In the genomic region with DNA sequence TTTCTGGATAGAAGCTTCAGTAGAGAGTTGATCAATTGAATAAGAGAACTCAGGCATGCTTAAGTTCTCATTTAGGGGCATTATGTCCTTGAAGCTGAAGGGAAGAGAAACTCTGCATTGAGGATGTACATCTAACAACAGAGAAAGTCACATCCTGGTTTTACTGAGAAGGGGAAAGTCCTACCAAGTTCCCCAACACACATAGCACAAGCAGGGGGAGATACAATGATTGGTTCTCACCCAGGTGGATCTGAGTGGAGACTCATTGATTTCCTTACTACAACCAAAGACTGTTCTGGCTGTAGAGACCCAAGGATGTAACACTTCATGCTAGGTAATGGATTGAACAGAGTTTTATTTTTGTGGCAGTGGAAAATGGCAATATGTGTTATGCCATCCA, we compare ENCODE assay signal across 41 cellular contexts. TPM values are rescaled to one million over a fixed set of nuclear protein-coding genes. Genes with fewer than 3 reads are reported as not detected.
"Had no signal": no experiment of that assay in that cellular context is flagged by ENCODE, and none has a peak within 500 bp of the region (broad histone marks: within the 10 kb centered on the region; RNA-seq: fewer than 3 reads in every experiment).

No MANE protein-coding gene starts in this region.

- H3K9me3 ChIP-seq: ascending aorta had no signal

- DNase-seq: activated B cell treated with CpG ODN at 0.5 μM for 24 hours; activated CD4-positive, alpha-beta memory T cell treated with anti-CD3 and anti-CD28 coated beads for 36 hours; activated CD4-positive, alpha-beta T cell treated with anti-CD3 and anti-CD28 coated beads for 4 hours; activated CD4-positive, alpha-beta T cell treated with anti-CD3 and anti-CD28 coated beads, Interleukin-2, amount 10 ng/mL, durations not matched to agents 24 days and 14 days; activated CD4-positive, alpha-beta T cell treated with anti-CD3 and anti-CD28 coated beads, Interleukin-2, amount 50 U/mL, for 1 hour; activated CD4-positive, alpha-beta T cell treated with anti-CD3 and anti-CD28 coated beads, Interleukin-2, amount 50 U/mL, for 4 hours; activated CD4-positive, CD25-positive, alpha-beta regulatory T cell treated with anti-CD3 and anti-CD28 coated beads, Interleukin-2, amount 50 U/mL, for 72 hours; activated CD8-positive, alpha-beta memory T cell treated with anti-CD3 and anti-CD28 coated beads, Interleukin-2, amount 50 U/mL, for 4 hours; activated CD8-positive, alpha-beta T cell treated with anti-CD3 and anti-CD28 coated beads for 36 hours; activated effector memory CD4-positive, alpha-beta T cell treated with anti-CD3 and anti-CD28 coated beads, Interleukin-2, amount 50 U/mL, for 16 hours; activated gamma-delta T cell treated with Interleukin-2 at 50 U/mL for 16 hours; activated naive CD4-positive, alpha-beta T cell; activated naive CD4-positive, alpha-beta T cell treated with anti-CD3 and anti-CD28 coated beads, Interleukin-2, amount 10 ng/mL, durations not matched to agents 7 days and 5 days; activated naive CD8-positive, alpha-beta T cell treated with anti-CD3 and anti-CD28 coated beads, Interleukin-2, amount 10 ng/mL, durations not matched to agents 7 days and 5 days; activated naive CD8-positive, alpha-beta T cell treated with anti-CD3 and anti-CD28 coated beads, Interleukin-2, amount 50 U/mL, for 24 hours; activated T-cell treated with anti-CD3 and anti-CD28 coated beads for 4 hours; activated T-cell treated with anti-CD3 and anti-CD28 coated beads, Interleukin-2, amount 50 U/mL, for 1 hour; activated T-cell treated with anti-CD3 and anti-CD28 coated beads, Interleukin-2, amount 50 U/mL, for 4 hours; activated T-cell treated with anti-CD3 and anti-CD28 coated beads, Interleukin-2, amount 50 U/mL, for 72 hours; amygdala; anterior cingulate cortex; caudate nucleus; cerebellar nuclear complex; T-helper 2 cell; T-helper 9 cell had no signal

- H3K27ac Mint-ChIP-seq: activated B cell treated with CpG ODN at 0.5 μM for 24 hours; activated CD4-positive, alpha-beta memory T cell treated with anti-CD3 and anti-CD28 coated beads for 36 hours; activated CD4-positive, alpha-beta T cell treated with anti-CD3 and anti-CD28 coated beads, Interleukin-2, amount 10 ng/mL, durations not matched to agents 24 days and 14 days; activated CD8-positive, alpha-beta T cell treated with anti-CD3 and anti-CD28 coated beads for 36 hours; activated naive CD4-positive, alpha-beta T cell treated with anti-CD3 and anti-CD28 coated beads, Interleukin-2, amount 10 ng/mL, durations not matched to agents 7 days and 5 days; activated naive CD4-positive, alpha-beta T cell treated with anti-CD3 and anti-CD28 coated beads, Interleukin-2, amount 50 U/mL, for 24 hours; activated naive CD8-positive, alpha-beta T cell; activated naive CD8-positive, alpha-beta T cell treated with anti-CD3 and anti-CD28 coated beads, Interleukin-2, amount 10 ng/mL, durations not matched to agents 7 days and 5 days; activated naive CD8-positive, alpha-beta T cell treated with anti-CD3 and anti-CD28 coated beads, Interleukin-2, amount 50 U/mL, for 24 hours; activated T-cell treated with anti-CD3 and anti-CD28 coated beads, Interleukin-2, amount 50 U/mL, for 72 hours; activated T-helper 1 cell treated with anti-CD3 and anti-CD28 coated beads, Interleukin-12 subunit alpha, Interleukin-12 subunit beta, Interleukin-2, Interleukin-4 antibody, amounts not matched to agents 30 ng/mL and 10 ng/mL and 1 ng/mL, durations not matched to agents 14 hours and 24 hours and 36 hours; activated T-helper 17 cell treated with anti-CD3 and anti-CD28 coated beads, Interleukin-2, amount 50 U/mL, for 72 hours; brain; T-helper 1 cell treated with Interleukin-12 subunit alpha and Interleukin-12 subunit beta and Interleukin-4 antibody, amounts not matched to agents 30 μg/mL and 1 μg/mL, for 36 hours; T-helper 2 cell treated with Interferon-gamma antibody and Interleukin-4, amounts not matched to agents 5 μg/mL and 100 μg/mL, for 36 hours had no signal

- H3K36me3 ChIP-seq: ascending aorta, cardiac muscle cell had no signal

- H3K4me3 ChIP-seq: ascending aorta, cardiac muscle cell had no signal

- H3K4me1 ChIP-seq: ascending aorta had no signal

- H3K36me3 Mint-ChIP-seq: activated CD4-positive, alpha-beta memory T cell treated with anti-CD3 and anti-CD28 coated beads for 36 hours; activated naive CD4-positive, alpha-beta T cell treated with anti-CD3 and anti-CD28 coated beads, Interleukin-2, amount 10 ng/mL, durations not matched to agents 7 days and 5 days; activated naive CD4-positive, alpha-beta T cell treated with anti-CD3 and anti-CD28 coated beads, Interleukin-2, amount 50 U/mL, for 24 hours; activated naive CD8-positive, alpha-beta T cell; activated naive CD8-positive, alpha-beta T cell treated with anti-CD3 and anti-CD28 coated beads, Interleukin-2, amount 10 ng/mL, durations not matched to agents 7 days and 5 days; brain had no signal

- FAIRE-seq: bronchial epithelial cell, TTC549 had no signal

- H3K4me3 Mint-ChIP-seq: activated B cell treated with CpG ODN at 0.5 μM for 24 hours; activated CD4-positive, alpha-beta memory T cell treated with anti-CD3 and anti-CD28 coated beads for 36 hours; activated CD4-positive, alpha-beta T cell treated with anti-CD3 and anti-CD28 coated beads, Interleukin-2, amount 10 ng/mL, durations not matched to agents 24 days and 14 days; activated CD8-positive, alpha-beta T cell treated with anti-CD3 and anti-CD28 coated beads for 36 hours; activated naive CD4-positive, alpha-beta T cell treated with anti-CD3 and anti-CD28 coated beads, Interleukin-2, amount 10 ng/mL, durations not matched to agents 7 days and 5 days; activated naive CD4-positive, alpha-beta T cell treated with anti-CD3 and anti-CD28 coated beads, Interleukin-2, amount 50 U/mL, for 24 hours; activated naive CD8-positive, alpha-beta T cell; activated naive CD8-positive, alpha-beta T cell treated with anti-CD3 and anti-CD28 coated beads, Interleukin-2, amount 10 ng/mL, durations not matched to agents 7 days and 5 days; activated naive CD8-positive, alpha-beta T cell treated with anti-CD3 and anti-CD28 coated beads, Interleukin-2, amount 50 U/mL, for 24 hours; activated T-cell treated with anti-CD3 and anti-CD28 coated beads, Interleukin-2, amount 50 U/mL, for 4 hours; activated T-cell treated with anti-CD3 and anti-CD28 coated beads, Interleukin-2, amount 50 U/mL, for 72 hours; activated T-helper 1 cell treated with anti-CD3 and anti-CD28 coated beads, Interleukin-12 subunit alpha, Interleukin-12 subunit beta, Interleukin-2, Interleukin-4 antibody, amounts not matched to agents 30 ng/mL and 10 ng/mL and 1 ng/mL, durations not matched to agents 14 hours and 24 hours and 36 hours; activated T-helper 17 cell treated with anti-CD3 and anti-CD28 coated beads, Interleukin-2, amount 50 U/mL, for 72 hours; brain; central memory CD8-positive, alpha-beta T cell; T-helper 1 cell treated with Interleukin-12 subunit alpha and Interleukin-12 subunit beta and Interleukin-4 antibody, amounts not matched to agents 30 μg/mL and 1 μg/mL, for 36 hours; T-helper 2 cell treated with Interferon-gamma antibody and Interleukin-4, amounts not matched to agents 5 μg/mL and 100 μg/mL, for 36 hours had no signal

- H3K27me3 ChIP-seq: ascending aorta, cardiac muscle cell had no signal

- H3K9me3 Mint-ChIP-seq: activated CD4-positive, alpha-beta T cell treated with anti-CD3 and anti-CD28 coated beads, Interleukin-2, amount 10 ng/mL, durations not matched to agents 24 days and 14 days; activated CD8-positive, alpha-beta T cell treated with anti-CD3 and anti-CD28 coated beads for 36 hours; activated T-helper 1 cell treated with anti-CD3 and anti-CD28 coated beads, Interleukin-12 subunit alpha, Interleukin-12 subunit beta, Interleukin-2, Interleukin-4 antibody, amounts not matched to agents 30 ng/mL and 10 ng/mL and 1 ng/mL, durations not matched to agents 14 hours and 24 hours and 36 hours; T-helper 1 cell treated with Interleukin-12 subunit alpha and Interleukin-12 subunit beta and Interleukin-4 antibody, amounts not matched to agents 30 μg/mL and 1 μg/mL, for 36 hours had no signal

- ATAC-seq: activated CD8-positive, alpha-beta T cell treated with anti-CD3 and anti-CD28 coated beads for 36 hours; activated naive CD8-positive, alpha-beta T cell treated with anti-CD3 and anti-CD28 coated beads, Interleukin-2, amount 50 U/mL, for 24 hours; activated T-cell treated with anti-CD3 and anti-CD28 coated beads, Interleukin-2, amount 50 U/mL, for 4 hours; activated T-cell treated with anti-CD3 and anti-CD28 coated beads, Interleukin-2, amount 50 U/mL, for 72 hours; activated T-helper 17 cell treated with anti-CD3 and anti-CD28 coated beads, Interleukin-2, amount 50 U/mL, for 72 hours had no signal

- H3K4me1 Mint-ChIP-seq: activated B cell treated with CpG ODN at 0.5 μM for 24 hours; activated CD4-positive, alpha-beta T cell treated with anti-CD3 and anti-CD28 coated beads, Interleukin-2, amount 10 ng/mL, durations not matched to agents 24 days and 14 days; activated naive CD4-positive, alpha-beta T cell treated with anti-CD3 and anti-CD28 coated beads, Interleukin-2, amount 10 ng/mL, durations not matched to agents 7 days and 5 days; activated naive CD4-positive, alpha-beta T cell treated with anti-CD3 and anti-CD28 coated beads, Interleukin-2, amount 50 U/mL, for 24 hours; activated naive CD8-positive, alpha-beta T cell treated with anti-CD3 and anti-CD28 coated beads, Interleukin-2, amount 10 ng/mL, durations not matched to agents 7 days and 5 days; activated naive CD8-positive, alpha-beta T cell treated with anti-CD3 and anti-CD28 coated beads, Interleukin-2, amount 50 U/mL, for 24 hours; activated T-helper 17 cell treated with anti-CD3 and anti-CD28 coated beads, Interleukin-2, amount 50 U/mL, for 72 hours; brain; central memory CD8-positive, alpha-beta T cell had no signal

- H3K27ac ChIP-seq: ascending aorta, cardiac muscle cell, VCaP had no signal

- H3K27me3 Mint-ChIP-seq: activated B cell treated with CpG ODN at 0.5 μM for 24 hours; activated CD4-positive, alpha-beta memory T cell treated with anti-CD3 and anti-CD28 coated beads for 36 hours; activated CD4-positive, alpha-beta T cell treated with anti-CD3 and anti-CD28 coated beads, Interleukin-2, amount 10 ng/mL, durations not matched to agents 24 days and 14 days; activated CD8-positive, alpha-beta T cell treated with anti-CD3 and anti-CD28 coated beads for 36 hours; activated naive CD4-positive, alpha-beta T cell treated with anti-CD3 and anti-CD28 coated beads, Interleukin-2, amount 10 ng/mL, durations not matched to agents 7 days and 5 days; activated naive CD8-positive, alpha-beta T cell; activated naive CD8-positive, alpha-beta T cell treated with anti-CD3 and anti-CD28 coated beads, Interleukin-2, amount 10 ng/mL, durations not matched to agents 7 days and 5 days; activated naive CD8-positive, alpha-beta T cell treated with anti-CD3 and anti-CD28 coated beads, Interleukin-2, amount 50 U/mL, for 24 hours; activated T-helper 17 cell treated with anti-CD3 and anti-CD28 coated beads, Interleukin-2, amount 50 U/mL, for 72 hours; brain; central memory CD8-positive, alpha-beta T cell had no signal

RNA-seq across cellular contexts. Expression of a gene that starts 1.0 kb away (rescaled TPM):
- total RNA-seq: activated B cell treated with CpG ODN at 0.5 μM for 24 hours; activated CD4-positive, alpha-beta memory T cell treated with anti-CD3 and anti-CD28 coated beads for 36 hours; activated CD4-positive, alpha-beta T cell treated with anti-CD3 and anti-CD28 coated beads, Interleukin-2, amount 10 ng/mL, durations not matched to agents 24 days and 14 days; activated CD8-positive, alpha-beta memory T cell treated with anti-CD3 and anti-CD28 coated beads for 36 hours; activated CD8-positive, alpha-beta T cell treated with anti-CD3 and anti-CD28 coated beads for 36 hours; activated naive CD8-positive, alpha-beta T cell treated with anti-CD3 and anti-CD28 coated beads, Interleukin-2, amount 10 ng/mL, durations not matched to agents 7 days and 5 days; activated T-cell treated with anti-CD3 and anti-CD28 coated beads, Interleukin-2, amount 50 U/mL, for 4 hours; activated T-cell treated with anti-CD3 and anti-CD28 coated beads, Interleukin-2, amount 50 U/mL, for 72 hours; activated T-helper 1 cell treated with anti-CD3 and anti-CD28 coated beads, Interleukin-12 subunit alpha, Interleukin-12 subunit beta, Interleukin-2, Interleukin-4 antibody, amounts not matched to agents 30 ng/mL and 10 ng/mL and 1 ng/mL, durations not matched to agents 14 hours and 24 hours and 36 hours; activated T-helper 17 cell treated with anti-CD3 and anti-CD28 coated beads, Interleukin-2, amount 50 U/mL, for 72 hours; ascending aorta; bronchial epithelial cell; cardiac muscle cell; chondrocyte had no signal
- polyA plus RNA-seq: adipose tissue, cardiac muscle cell had no signal

RNA-seq across cellular contexts. Expression of a gene that starts 1.5 kb away (rescaled TPM):
- total RNA-seq: activated B cell treated with CpG ODN at 0.5 μM for 24 hours; activated CD4-positive, alpha-beta memory T cell treated with anti-CD3 and anti-CD28 coated beads for 36 hours; activated CD4-positive, alpha-beta T cell treated with anti-CD3 and anti-CD28 coated beads, Interleukin-2, amount 10 ng/mL, durations not matched to agents 24 days and 14 days; activated CD8-positive, alpha-beta memory T cell treated with anti-CD3 and anti-CD28 coated beads for 36 hours; activated CD8-positive, alpha-beta T cell treated with anti-CD3 and anti-CD28 coated beads for 36 hours; activated naive CD8-positive, alpha-beta T cell treated with anti-CD3 and anti-CD28 coated beads, Interleukin-2, amount 10 ng/mL, durations not matched to agents 7 days and 5 days; activated T-cell treated with anti-CD3 and anti-CD28 coated beads, Interleukin-2, amount 50 U/mL, for 4 hours; activated T-cell treated with anti-CD3 and anti-CD28 coated beads, Interleukin-2, amount 50 U/mL, for 72 hours; activated T-helper 1 cell treated with anti-CD3 and anti-CD28 coated beads, Interleukin-12 subunit alpha, Interleukin-12 subunit beta, Interleukin-2, Interleukin-4 antibody, amounts not matched to agents 30 ng/mL and 10 ng/mL and 1 ng/mL, durations not matched to agents 14 hours and 24 hours and 36 hours; activated T-helper 17 cell treated with anti-CD3 and anti-CD28 coated beads, Interleukin-2, amount 50 U/mL, for 72 hours; ascending aorta; bronchial epithelial cell; cardiac muscle cell; chondrocyte had no signal
- polyA plus RNA-seq: adipose tissue, cardiac muscle cell had no signal

RNA-seq across cellular contexts. Expression of a gene that starts 5.2 kb away (rescaled TPM):
- total RNA-seq: activated B cell treated with CpG ODN at 0.5 μM for 24 hours; activated CD4-positive, alpha-beta memory T cell treated with anti-CD3 and anti-CD28 coated beads for 36 hours; activated CD4-positive, alpha-beta T cell treated with anti-CD3 and anti-CD28 coated beads, Interleukin-2, amount 10 ng/mL, durations not matched to agents 24 days and 14 days; activated CD8-positive, alpha-beta memory T cell treated with anti-CD3 and anti-CD28 coated beads for 36 hours; activated CD8-positive, alpha-beta T cell treated with anti-CD3 and anti-CD28 coated beads for 36 hours; activated naive CD8-positive, alpha-beta T cell treated with anti-CD3 and anti-CD28 coated beads, Interleukin-2, amount 10 ng/mL, durations not matched to agents 7 days and 5 days; activated T-cell treated with anti-CD3 and anti-CD28 coated beads, Interleukin-2, amount 50 U/mL, for 4 hours; activated T-cell treated with anti-CD3 and anti-CD28 coated beads, Interleukin-2, amount 50 U/mL, for 72 hours; activated T-helper 1 cell treated with anti-CD3 and anti-CD28 coated beads, Interleukin-12 subunit alpha, Interleukin-12 subunit beta, Interleukin-2, Interleukin-4 antibody, amounts not matched to agents 30 ng/mL and 10 ng/mL and 1 ng/mL, durations not matched to agents 14 hours and 24 hours and 36 hours; activated T-helper 17 cell treated with anti-CD3 and anti-CD28 coated beads, Interleukin-2, amount 50 U/mL, for 72 hours; ascending aorta; bronchial epithelial cell; cardiac muscle cell; chondrocyte had no signal
- polyA plus RNA-seq: adipose tissue, cardiac muscle cell had no signal

RNA-seq across cellular contexts. Expression of a gene that starts 14.3 kb away (rescaled TPM):
- total RNA-seq: activated B cell treated with CpG ODN at 0.5 μM for 24 hours; activated CD4-positive, alpha-beta memory T cell treated with anti-CD3 and anti-CD28 coated beads for 36 hours; activated CD4-positive, alpha-beta T cell treated with anti-CD3 and anti-CD28 coated beads, Interleukin-2, amount 10 ng/mL, durations not matched to agents 24 days and 14 days; activated CD8-positive, alpha-beta memory T cell treated with anti-CD3 and anti-CD28 coated beads for 36 hours; activated CD8-positive, alpha-beta T cell treated with anti-CD3 and anti-CD28 coated beads for 36 hours; activated naive CD8-positive, alpha-beta T cell treated with anti-CD3 and anti-CD28 coated beads, Interleukin-2, amount 10 ng/mL, durations not matched to agents 7 days and 5 days; activated T-cell treated with anti-CD3 and anti-CD28 coated beads, Interleukin-2, amount 50 U/mL, for 4 hours; activated T-cell treated with anti-CD3 and anti-CD28 coated beads, Interleukin-2, amount 50 U/mL, for 72 hours; activated T-helper 1 cell treated with anti-CD3 and anti-CD28 coated beads, Interleukin-12 subunit alpha, Interleukin-12 subunit beta, Interleukin-2, Interleukin-4 antibody, amounts not matched to agents 30 ng/mL and 10 ng/mL and 1 ng/mL, durations not matched to agents 14 hours and 24 hours and 36 hours; activated T-helper 17 cell treated with anti-CD3 and anti-CD28 coated beads, Interleukin-2, amount 50 U/mL, for 72 hours; ascending aorta; bronchial epithelial cell; cardiac muscle cell; chondrocyte had no signal
- polyA plus RNA-seq: adipose tissue, cardiac muscle cell had no signal

RNA-seq across cellular contexts. Expression of a gene that starts 16.5 kb away (rescaled TPM):
- total RNA-seq: activated B cell treated with CpG ODN at 0.5 μM for 24 hours; activated CD4-positive, alpha-beta memory T cell treated with anti-CD3 and anti-CD28 coated beads for 36 hours; activated CD4-positive, alpha-beta T cell treated with anti-CD3 and anti-CD28 coated beads, Interleukin-2, amount 10 ng/mL, durations not matched to agents 24 days and 14 days; activated CD8-positive, alpha-beta memory T cell treated with anti-CD3 and anti-CD28 coated beads for 36 hours; activated CD8-positive, alpha-beta T cell treated with anti-CD3 and anti-CD28 coated beads for 36 hours; activated naive CD8-positive, alpha-beta T cell treated with anti-CD3 and anti-CD28 coated beads, Interleukin-2, amount 10 ng/mL, durations not matched to agents 7 days and 5 days; activated T-cell treated with anti-CD3 and anti-CD28 coated beads, Interleukin-2, amount 50 U/mL, for 4 hours; activated T-cell treated with anti-CD3 and anti-CD28 coated beads, Interleukin-2, amount 50 U/mL, for 72 hours; activated T-helper 1 cell treated with anti-CD3 and anti-CD28 coated beads, Interleukin-12 subunit alpha, Interleukin-12 subunit beta, Interleukin-2, Interleukin-4 antibody, amounts not matched to agents 30 ng/mL and 10 ng/mL and 1 ng/mL, durations not matched to agents 14 hours and 24 hours and 36 hours; activated T-helper 17 cell treated with anti-CD3 and anti-CD28 coated beads, Interleukin-2, amount 50 U/mL, for 72 hours; ascending aorta; bronchial epithelial cell; cardiac muscle cell; chondrocyte had no signal
- polyA plus RNA-seq: adipose tissue, cardiac muscle cell had no signal
